10 cellular contexts compared by ENCODE assay signal in genomic region chr13:113947321-113948033, GRCh38. TPM values are rescaled to one million over a fixed set of nuclear protein-coding genes. Genes with fewer than 3 reads are reported as not detected.
DNase-seq lines count a peak whose midpoint lies in the region; ATAC-seq and TF ChIP-seq lines count a peak whose summit lies in the region.
"Had no signal": no experiment of that assay in that cellular context is flagged by ENCODE, and none has a peak within 500 bp of the region (broad histone marks: within the 10 kb centered on the region; RNA-seq: fewer than 3 reads in every experiment).

No MANE protein-coding gene starts in this region.

- peaks cover 11% of the 10 kb centered on the region for H3K36me3 Mint-ChIP-seq in stimulated activated effector memory CD8-positive, alpha-beta T cell treated with anti-CD3 and anti-CD28 coated beads, Interleukin-12 subunit alpha, Interleukin-12 subunit beta, amount 100 ng/mL, for 72 hours

- H3K36me3 ChIP-seq in adipocyte (ENCODE audit: control insufficient read depth, insufficient read depth, low read length, severe bottlenecking) (no peaks in the 10 kb centered on the region), right atrium auricular region (no peaks in the 10 kb centered on the region)

- no peaks in the 10 kb centered on the region for H3K27me3 ChIP-seq in adipocyte (replicated peaks; ENCODE audit: control insufficient read depth, insufficient read depth, low read length)
- no peaks in the 10 kb centered on the region for H3K27me3 ChIP-seq in right atrium auricular region

- TF ChIP-seq CTCF in GM20000 (IDR thresholded peaks at IDR 0.05; ENCODE audit: extremely low read depth, missing control alignments) (peak; percentile 10), right atrium auricular region (IDR thresholded peaks at IDR 0.05) (peak; percentile 52 to 82)

- H3K27ac ChIP-seq in right atrium auricular region, result no peak overlapping the region
- H3K27ac ChIP-seq: KMS-11 had no signal

- DNase-seq in GM20000 (ENCODE audit: low spot score) (no peak), adipocyte (ENCODE audit: low read depth) (no peak), right atrium auricular region (ENCODE audit: low spot score) (no peak), HuH-7 (ENCODE audit: low spot score) (no peak)
- DNase-seq in stimulated activated effector memory CD8-positive, alpha-beta T cell treated with anti-CD3 and anti-CD28 coated beads, Interleukin-12 subunit alpha, Interleukin-12 subunit beta, amount 100 ng/mL, for 72 hours (ENCODE audit: low spot score in 2 of 2), result no peak
- DNase-seq in stimulated activated CD4-positive, alpha-beta T cell treated with anti-CD3 and anti-CD28 coated beads, Interleukin-4, amount 100 ng/mL, for 24 hours, result no peak

- H3K9ac ChIP-seq in adipocyte (ENCODE audit: low read length), result peak overlapping the region; percentile 13
- H3K9ac ChIP-seq: KMS-11 had no signal

- peaks cover 29% of the 10 kb centered on the region for H3K4me1 ChIP-seq in adipocyte (ENCODE audit: control insufficient read depth, insufficient read depth, low read length)
- H3K4me1 ChIP-seq in right atrium auricular region, result peaks cover 0 to 20% of the 10 kb centered on the region in 2 donors

- ATAC-seq in stimulated activated effector memory CD8-positive, alpha-beta T cell treated with anti-CD3 and anti-CD28 coated beads, Interleukin-12 subunit alpha, Interleukin-12 subunit beta, amount 100 ng/mL, for 72 hours, result no peak
- ATAC-seq in GM21360 (IDR thresholded peaks at IDR 0.05; ENCODE audit: unreplicated experiment) (no peak), HG03439 (IDR thresholded peaks at IDR 0.05; ENCODE audit: unreplicated experiment) (no peak)

- H3K4me3 Mint-ChIP-seq in stimulated activated effector memory CD8-positive, alpha-beta T cell treated with anti-CD3 and anti-CD28 coated beads, Interleukin-12 subunit alpha, Interleukin-12 subunit beta, amount 100 ng/mL, for 72 hours, result no peak overlapping the region
- H3K4me3 Mint-ChIP-seq: stimulated activated naive CD8-positive, alpha-beta T cell treated with anti-CD3 and anti-CD28 coated beads, Interleukin-15, Interleukin-2, amounts not matched to agents 100 ng/mL and 50 ng/mL, for 24 hours had no signal

- H3K9me3 Mint-ChIP-seq in stimulated activated effector memory CD8-positive, alpha-beta T cell treated with anti-CD3 and anti-CD28 coated beads, Interleukin-12 subunit alpha, Interleukin-12 subunit beta, amount 100 ng/mL, for 72 hours, result no peaks in the 10 kb centered on the region
- H3K9me3 Mint-ChIP-seq: stimulated activated naive CD8-positive, alpha-beta T cell treated with anti-CD3 and anti-CD28 coated beads, Interleukin-15, Interleukin-2, amounts not matched to agents 100 ng/mL and 50 ng/mL, for 24 hours had no signal

- peak overlapping the region; percentile 73 for H3K27ac Mint-ChIP-seq in stimulated activated effector memory CD8-positive, alpha-beta T cell treated with anti-CD3 and anti-CD28 coated beads, Interleukin-12 subunit alpha, Interleukin-12 subunit beta, amount 100 ng/mL, for 72 hours
- H3K27ac Mint-ChIP-seq: stimulated activated naive CD8-positive, alpha-beta T cell treated with anti-CD3 and anti-CD28 coated beads, Interleukin-15, Interleukin-2, amounts not matched to agents 100 ng/mL and 50 ng/mL, for 24 hours had no signal

- no peaks in the 10 kb centered on the region for H3K9me3 ChIP-seq in adipocyte (ENCODE audit: control insufficient read depth, low read length)
- H3K9me3 ChIP-seq in right atrium auricular region, result no peaks in the 10 kb centered on the region

- H3K4me3 ChIP-seq in adipocyte (ENCODE audit: low read length) (no peak overlapping the region), right atrium auricular region (no peak overlapping the region)

- peaks cover 18% of the 10 kb centered on the region for H3K4me1 Mint-ChIP-seq in stimulated activated effector memory CD8-positive, alpha-beta T cell treated with anti-CD3 and anti-CD28 coated beads, Interleukin-12 subunit alpha, Interleukin-12 subunit beta, amount 100 ng/mL, for 72 hours

RNA-seq across cellular contexts. Expression of gene C13orf46, which starts 26.4 kb away (rescaled TPM):
- 1 to 10 TPM in 1 of 2 donors, under 1 TPM in 1; 0.59 to 2.7 TPM for total RNA-seq in right atrium auricular region
